ENCODE assay signal across 19 cellular contexts in the genomic region with DNA sequence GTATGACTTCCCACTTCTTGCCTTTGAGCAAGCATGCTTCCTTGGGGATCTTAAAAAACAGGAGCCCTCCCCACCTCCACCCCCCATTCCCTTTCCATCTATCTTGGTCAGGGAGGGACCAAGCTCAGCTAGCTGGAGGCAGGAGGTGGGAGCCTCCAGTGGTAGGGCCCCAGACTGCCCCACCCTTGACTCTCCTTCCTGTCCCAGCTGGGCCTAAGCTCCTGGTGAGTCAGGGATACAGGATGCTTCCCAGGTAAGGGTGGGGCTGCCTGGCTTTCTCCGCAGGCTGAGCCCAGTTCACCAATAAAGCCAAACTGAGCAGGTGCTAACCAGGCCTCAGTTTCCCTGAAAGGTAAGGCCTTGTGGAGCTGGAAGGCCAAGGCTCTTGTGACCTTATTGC.
"Had no signal": no experiment of that assay in that cellular context is flagged by ENCODE, and none has a peak within 500 bp of the region (broad histone marks: within the 10 kb centered on the region; RNA-seq: fewer than 3 reads in every experiment).

No MANE protein-coding gene starts in this region.

- H3K4me3 ChIP-seq: coronary artery, left ventricle myocardium inferior, pancreas, psoas muscle, right atrium auricular region, upper lobe of right lung had no signal

- H3K4me1 ChIP-seq: psoas muscle had no signal

- H3K27me3 ChIP-seq: neutrophil, pancreas, right atrium auricular region, upper lobe of right lung had no signal

- H3K27me3 Mint-ChIP-seq: natural killer cell treated with Interleukin-12 subunit alpha and Interleukin-12 subunit beta and Interleukin-15 and Interleukin-18, amount 100 ng/mL, for 72 hours had no signal

- H3K36me3 Mint-ChIP-seq: natural killer cell treated with Interleukin-12 subunit alpha and Interleukin-12 subunit beta and Interleukin-15 and Interleukin-18, amount 100 ng/mL, for 72 hours had no signal

- H3K9me3 Mint-ChIP-seq: activated T-cell treated with anti-CD3 and anti-CD28 coated beads, Interleukin-2, amount 50 U/mL, for 4 hours; natural killer cell treated with Interleukin-12 subunit alpha and Interleukin-12 subunit beta and Interleukin-15 and Interleukin-18, amount 100 ng/mL, for 72 hours had no signal

- H3K9me3 ChIP-seq: left ventricle myocardium inferior, neutrophil, pancreas, psoas muscle, right atrium auricular region, upper lobe of right lung had no signal

- FAIRE-seq: pancreas had no signal

- H3K27ac Mint-ChIP-seq: natural killer cell treated with Interleukin-12 subunit alpha and Interleukin-12 subunit beta and Interleukin-15 and Interleukin-18, amount 100 ng/mL, for 72 hours had no signal

- H3K4me3 Mint-ChIP-seq: activated T-cell treated with anti-CD3 and anti-CD28 coated beads, Interleukin-2, amount 50 U/mL, for 4 hours; natural killer cell treated with Interleukin-12 subunit alpha and Interleukin-12 subunit beta and Interleukin-15 and Interleukin-18, amount 100 ng/mL, for 72 hours had no signal

- DNase-seq: activated CD4-positive, alpha-beta T cell treated with anti-CD3 and anti-CD28 coated beads, Interleukin-2, amount 50 U/mL, for 4 hours; activated CD8-positive, alpha-beta memory T cell treated with anti-CD3 and anti-CD28 coated beads for 24 hours; activated CD8-positive, alpha-beta memory T cell treated with anti-CD3 and anti-CD28 coated beads, Interleukin-2, amount 50 U/mL, for 48 hours; activated naive CD4-positive, alpha-beta T cell treated with Interleukin-2 at 50 U/mL for 16 hours; activated T-cell treated with anti-CD3 and anti-CD28 coated beads, Interleukin-2, amount 50 U/mL, for 4 hours; caudate nucleus; foreskin fibroblast; left ventricle myocardium inferior; midbrain; pancreas; psoas muscle; stimulated activated CD4-positive, alpha-beta T cell treated with anti-CD3 and anti-CD28 coated beads, Interleukin-4, amount 100 ng/mL, for 4 hours; stimulated activated naive CD8-positive, alpha-beta T cell treated with anti-CD3 and anti-CD28 coated beads, Interleukin-15, Interleukin-2, amounts not matched to agents 100 U/mL and 50 U/mL, for 24 hours; T-helper 9 cell; upper lobe of right lung had no signal

- H3K27ac ChIP-seq: coronary artery, pancreas, psoas muscle, right atrium auricular region, upper lobe of right lung had no signal

- H3K36me3 ChIP-seq: neutrophil, pancreas, upper lobe of right lung had no signal
